In the genomic region with DNA sequence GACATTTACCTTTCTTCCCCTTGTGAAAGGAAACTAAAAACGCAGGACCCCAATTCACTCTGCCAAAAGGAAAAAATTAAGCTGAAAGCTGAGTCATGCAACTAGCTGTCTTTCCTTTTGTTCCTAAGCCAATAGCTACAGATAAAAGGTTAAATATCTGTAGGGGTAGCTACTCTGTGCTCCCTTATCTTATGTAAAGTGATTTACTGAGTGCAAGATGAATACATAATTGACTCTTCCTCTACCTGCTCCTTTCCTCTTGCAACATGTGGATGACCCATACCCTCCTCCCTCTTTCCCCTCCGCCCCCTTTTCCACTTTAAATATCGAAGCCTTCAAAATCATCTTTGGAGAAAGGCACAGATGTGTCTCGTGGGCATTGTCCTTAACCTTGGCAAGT, we compare ENCODE assay signal across 28 cellular contexts.
DNase-seq lines count a peak whose midpoint lies in the region; ATAC-seq and TF ChIP-seq lines count a peak whose summit lies in the region.
"Had no signal": no experiment of that assay in that cellular context is flagged by ENCODE, and none has a peak within 500 bp of the region (broad histone marks: within the 10 kb centered on the region; RNA-seq: fewer than 3 reads in every experiment).

No MANE protein-coding gene starts in this region.

- H2AFZ ChIP-seq in SK-N-SH (ENCODE audit: low read depth), result no peak overlapping the region

- no peak for TF ChIP-seq EP300 in SK-N-SH (IDR thresholded peaks at IDR 0.05; ENCODE audit: borderline replicate concordance in 1 of 2, low read depth in 1 of 2, low read length in 1 of 2)

- H3K27me3 Mint-ChIP-seq in WTC11 (ENCODE audit: low read depth), result no peaks in the 10 kb centered on the region
- no peaks in the 10 kb centered on the region for H3K27me3 Mint-ChIP-seq in glutamatergic neuron (ENCODE audit: unreplicated experiment)

- TF ChIP-seq POLR2A in thyroid gland (IDR thresholded peaks at IDR 0.05), result no peak

- H4K20me1 ChIP-seq in SK-N-SH (ENCODE audit: insufficient read depth), result no peaks in the 10 kb centered on the region

- H3K27ac Mint-ChIP-seq in WTC11 (peak overlapping the region; percentile 83), glutamatergic neuron (ENCODE audit: unreplicated experiment) (no peak overlapping the region)
- H3K27ac Mint-ChIP-seq: B cell; CD8-positive, alpha-beta T cell had no signal

- H3K4me3 Mint-ChIP-seq in WTC11, result peak overlapping the region; percentile 30
- H3K4me3 Mint-ChIP-seq in glutamatergic neuron (ENCODE audit: unreplicated experiment), result no peak overlapping the region
- H3K4me3 Mint-ChIP-seq: B cell; CD8-positive, alpha-beta T cell had no signal

- H3K27me3 ChIP-seq in SK-N-SH (ENCODE audit: insufficient read depth), result peaks cover 8% of the 10 kb centered on the region; the same call in 1 of the 2 replicates
- H3K27me3 ChIP-seq in iPS-20b (ENCODE audit: insufficient read depth, low read length), result no peaks in the 10 kb centered on the region
- no peaks in the 10 kb centered on the region for H3K27me3 ChIP-seq in thyroid gland
- no peaks in the 10 kb centered on the region for H3K27me3 ChIP-seq in SJCRH30

- TF ChIP-seq CTCF in SK-N-SH (IDR thresholded peaks at IDR 0.05) (no peak), WTC11 (IDR thresholded peaks at IDR 0.05) (no peak), thyroid gland (IDR thresholded peaks at IDR 0.05) (no peak), glutamatergic neuron (IDR thresholded peaks at IDR 0.05; ENCODE audit: partially characterized antibody, unreplicated experiment) (no peak)

- TF ChIP-seq RAD21 in SK-N-SH (IDR thresholded peaks at IDR 0.05; ENCODE audit: low read length), result no peak

- 46% methylated on average over 4 of the region's 4 CpGs for WGBS in SK-N-SH (ENCODE audit: low lambda C conversion rate)
- WGBS in thyroid gland, 2 donors, result 54 to 66% methylated on average over 4 of the region's 4 CpGs

- no peak overlapping the region for H3K4me3 ChIP-seq in SK-N-SH (ENCODE audit: low read depth in 2 of 2, low read length in 1 of 2)
- H3K4me3 ChIP-seq in iPS-20b (ENCODE audit: low read length), result no peak overlapping the region
- no peak overlapping the region for H3K4me3 ChIP-seq in thyroid gland (replicated peaks in 1 of 3)
- no peak overlapping the region for H3K4me3 ChIP-seq in SJCRH30
- H3K4me3 ChIP-seq: HAP-1 had no signal

- no peak overlapping the region for H3K4me2 ChIP-seq in SK-N-SH

- CTCF ChIA-PET in SK-N-SH (lab: Yijun Ruan, JAX) (interaction anchor here (1.8 kb wide), 1 partner anchor 10 kb away, joined by 5 read pairs; no protein-coding TSS in a partner anchor), WTC11 (lab: Charles Lee) (no interaction called here)

- H3K4me1 Mint-ChIP-seq in WTC11 (peaks cover 29% of the 10 kb centered on the region), glutamatergic neuron (ENCODE audit: low read depth, unreplicated experiment) (no peaks in the 10 kb centered on the region)
- H3K4me1 Mint-ChIP-seq: B cell had no signal

- H3K27ac ChIP-seq in SK-N-SH (ENCODE audit: low read depth in 2 of 2, low read length in 1 of 2), result no peak overlapping the region
- H3K27ac ChIP-seq in iPS-20b (ENCODE audit: low read length), result no peak overlapping the region
- H3K27ac ChIP-seq in thyroid gland, result peak overlapping the region in 2 of 3 donors; percentile 19 to 26
- H3K27ac ChIP-seq in SJCRH30, result no peak overlapping the region
- H3K27ac ChIP-seq: 22Rv1, C4-2B, HL-60 had no signal

- no peaks in the 10 kb centered on the region for H3K9me3 Mint-ChIP-seq in WTC11
- H3K9me3 Mint-ChIP-seq in glutamatergic neuron (ENCODE audit: unreplicated experiment), result no peaks in the 10 kb centered on the region
- H3K9me3 Mint-ChIP-seq: CD8-positive, alpha-beta T cell had no signal

- POLR2A ChIA-PET in SK-N-SH (lab: Yijun Ruan, JAX), result no interaction called here
- POLR2A ChIA-PET in WTC11 (lab: Charles Lee), result no interaction called here

- no peak for DNase-seq in SK-N-SH
- no peak for DNase-seq in WTC11 (ENCODE audit: low spot score)
- no peak for DNase-seq in thyroid gland
- DNase-seq in glutamatergic neuron, result no peak
- no peak for DNase-seq in SJCRH30
- DNase-seq: CD8-positive, alpha-beta T cell; DMS 273 treated with DMSO at 0.1 percent for 48 hours; DMS79; EL; GF-D8; KBM-7; MV-4-11; NCI-H1105; NCI-H146; NCI-H2029; NCI-H446; NCI-H526; RPMI8226; SHP77; SW 1271 had no signal

- H3K9me3 ChIP-seq in SK-N-SH, result no peaks in the 10 kb centered on the region
- no peaks in the 10 kb centered on the region for H3K9me3 ChIP-seq in iPS-20b (ENCODE audit: insufficient read depth, low read depth, low read length)
- H3K9me3 ChIP-seq in thyroid gland, result no peaks in the 10 kb centered on the region
- no peaks in the 10 kb centered on the region for H3K9me3 ChIP-seq in SJCRH30 (replicated peaks)
- H3K9me3 ChIP-seq: HAP-1 had no signal

- H3K36me3 ChIP-seq in SK-N-SH (replicated peaks in 1 of 2; ENCODE audit: control insufficient read depth in 1 of 2, insufficient read depth in 2 of 2, low read length in 1 of 2) (no peaks in the 10 kb centered on the region), iPS-20b (ENCODE audit: insufficient read depth, low read depth, low read length) (no peaks in the 10 kb centered on the region), thyroid gland (no peaks in the 10 kb centered on the region), SJCRH30 (no peaks in the 10 kb centered on the region)
- H3K36me3 ChIP-seq: HAP-1 had no signal

- no peaks in the 10 kb centered on the region for H3F3A ChIP-seq in SK-N-SH (replicated peaks; ENCODE audit: insufficient read depth)

- H3K4me1 ChIP-seq in SK-N-SH (ENCODE audit: control insufficient read depth in 1 of 2, insufficient read depth in 2 of 2, low read depth in 1 of 2, low read length in 1 of 2) (no peaks in the 10 kb centered on the region), iPS-20b (ENCODE audit: insufficient read depth, low read length) (peaks cover 9% of the 10 kb centered on the region; the same call in 1 of the 2 replicates), thyroid gland (peaks cover 7% of the 10 kb centered on the region in 2 donors), SJCRH30 (no peaks in the 10 kb centered on the region)

- no peaks in the 10 kb centered on the region for H3K79me2 ChIP-seq in SK-N-SH (ENCODE audit: insufficient read depth)

- H3K9ac ChIP-seq in SK-N-SH (no peak overlapping the region), iPS-20b (ENCODE audit: low read depth, low read length) (0 out of 2 replicates have a peak overlapping the region, but pooled peaks have one; percentile 15)

- ATAC-seq in SK-N-SH treated with all-trans-retinoic acid at 6 μM for 48 hours (no peak), WTC11 (peak; percentile 73), GM19455 (IDR thresholded peaks at IDR 0.05; ENCODE audit: unreplicated experiment) (no peak)
- ATAC-seq: CD8-positive, alpha-beta T cell had no signal

- intact Hi-C loops in thyroid gland (cut with DNase I), result no loop called here

- H3K9me2 ChIP-seq in SK-N-SH, result no peaks in the 10 kb centered on the region

- H3K36me3 Mint-ChIP-seq in WTC11 (no peaks in the 10 kb centered on the region), glutamatergic neuron (ENCODE audit: unreplicated experiment) (no peaks in the 10 kb centered on the region)
- H3K36me3 Mint-ChIP-seq: CD8-positive, alpha-beta T cell had no signal

TF ChIP-seq in SK-N-SH treated with all-trans-retinoic acid at 6 μM for 48 hours, 23 proteins besides CTCF, POLR2A, EP300 and RAD21:
- TF ChIP-seq ISL1 (CRISPR knock-in tag; IDR thresholded peaks at IDR 0.05), result 0 out of 2 replicates have a peak, but pooled peaks have one; percentile 7
- TF ChIP-seq ARNTL (CRISPR knock-in tag; IDR thresholded peaks at IDR 0.05; ENCODE audit: borderline replicate concordance, low read depth), result no peak

TF ChIP-seq in SK-N-SH, 30 proteins besides CTCF, POLR2A, EP300 and RAD21:
- TF ChIP-seq MXI1 (IDR thresholded peaks at IDR 0.05; ENCODE audit: low read depth, low read length) (no peak), SIN3A (IDR thresholded peaks at IDR 0.05; ENCODE audit: borderline replicate concordance, low read depth, low read length) (no peak), NRF1 (IDR thresholded peaks at IDR 0.05; ENCODE audit: low read depth, low read length) (no peak), RFX5 (IDR thresholded peaks at IDR 0.05; ENCODE audit: low read length) (no peak)
- TF ChIP-seq, protein P1, sequence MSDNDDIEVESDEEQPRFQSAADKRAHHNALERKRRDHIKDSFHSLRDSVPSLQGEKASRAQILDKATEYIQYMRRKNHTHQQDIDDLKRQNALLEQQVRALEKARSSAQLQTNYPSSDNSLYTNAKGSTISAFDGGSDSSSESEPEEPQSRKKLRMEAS (IDR thresholded peaks at IDR 0.05; ENCODE audit: low read depth), result no peak
- TF ChIP-seq, protein P2, sequence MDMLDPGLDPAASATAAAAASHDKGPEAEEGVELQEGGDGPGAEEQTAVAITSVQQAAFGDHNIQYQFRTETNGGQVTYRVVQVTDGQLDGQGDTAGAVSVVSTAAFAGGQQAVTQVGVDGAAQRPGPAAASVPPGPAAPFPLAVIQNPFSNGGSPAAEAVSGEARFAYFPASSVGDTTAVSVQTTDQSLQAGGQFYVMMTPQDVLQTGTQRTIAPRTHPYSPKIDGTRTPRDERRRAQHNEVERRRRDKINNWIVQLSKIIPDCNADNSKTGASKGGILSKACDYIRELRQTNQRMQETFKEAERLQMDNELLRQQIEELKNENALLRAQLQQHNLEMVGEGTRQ (IDR thresholded peaks at IDR 0.05; ENCODE audit: borderline replicate concordance, low read depth, low read length), result no peak
TF ChIP-seq in SK-N-SH: peak in this region for 0.

TF ChIP-seq in WTC11, 78 proteins besides CTCF, POLR2A, EP300 and RAD21 (continues in another document):
- no peak for TF ChIP-seq ZNF671 (CRISPR knock-in tag; IDR thresholded peaks at IDR 0.05)
- TF ChIP-seq, protein P3, sequence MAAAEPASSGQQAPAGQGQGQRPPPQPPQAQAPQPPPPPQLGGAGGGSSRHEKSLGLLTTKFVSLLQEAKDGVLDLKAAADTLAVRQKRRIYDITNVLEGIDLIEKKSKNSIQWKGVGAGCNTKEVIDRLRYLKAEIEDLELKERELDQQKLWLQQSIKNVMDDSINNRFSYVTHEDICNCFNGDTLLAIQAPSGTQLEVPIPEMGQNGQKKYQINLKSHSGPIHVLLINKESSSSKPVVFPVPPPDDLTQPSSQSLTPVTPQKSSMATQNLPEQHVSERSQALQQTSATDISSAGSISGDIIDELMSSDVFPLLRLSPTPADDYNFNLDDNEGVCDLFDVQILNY (CRISPR knock-in tag; IDR thresholded peaks at IDR 0.05), result no peak
- TF ChIP-seq MYBL2 (CRISPR knock-in tag; IDR thresholded peaks at IDR 0.05), result no peak
- TF ChIP-seq NR3C1 (CRISPR knock-in tag; conservative IDR thresholded peaks at IDR 0.05; ENCODE audit: low read depth), result no peak
- no peak for TF ChIP-seq TCF7 (CRISPR knock-in tag; IDR thresholded peaks at IDR 0.05; ENCODE audit: low read depth)

Comparison
In these comparisons a context has a peak if more than half of its experiments do, and no peak if none do; other contexts are left out.
1. H3K27ac ChIP-seq: peak in thyroid gland (2 of 3); none in SK-N-SH (0 of 2), iPS-20b (single experiment) and SJCRH30 (single experiment).